In the genomic region with DNA sequence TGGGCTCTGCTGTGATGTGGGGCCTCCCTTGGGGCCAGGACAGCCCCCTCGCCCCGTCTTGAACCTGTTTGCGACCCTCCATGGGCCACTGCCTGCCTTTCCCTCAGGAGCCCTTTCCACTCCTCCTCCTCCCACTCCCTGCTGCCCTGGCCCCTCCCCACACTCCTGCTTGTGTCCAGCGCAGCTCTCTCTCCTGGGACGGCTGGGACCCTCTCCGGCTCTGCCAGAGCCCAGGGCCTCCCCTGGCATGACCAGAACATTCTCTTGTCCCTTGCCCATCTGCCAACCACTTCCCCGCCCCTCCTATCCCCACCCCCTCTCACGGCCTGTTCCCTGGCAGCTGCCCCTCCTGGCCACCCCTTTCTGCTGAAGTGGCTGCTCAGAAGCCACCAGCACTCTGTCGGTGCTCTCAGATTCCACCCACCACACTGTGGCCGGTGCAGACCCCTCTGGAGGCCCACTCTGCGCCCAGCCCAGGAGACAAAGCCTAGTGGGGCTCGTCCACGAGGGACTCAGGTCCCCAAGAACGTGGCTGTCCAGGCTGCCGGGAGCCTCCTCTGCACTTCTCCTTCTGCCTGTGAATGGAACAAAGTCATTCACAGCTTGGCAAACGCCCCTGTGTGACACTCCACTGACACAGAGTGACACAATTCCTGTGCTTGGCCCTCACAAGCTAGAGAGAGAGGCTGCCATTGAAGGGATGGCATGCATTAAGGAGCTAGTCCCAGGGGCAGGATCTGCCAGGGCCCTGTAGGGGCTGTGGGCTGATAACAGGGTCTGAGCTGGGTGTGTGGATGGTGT, we compare ENCODE assay signal across 18 cellular contexts. TPM values are rescaled to one million over a fixed set of nuclear protein-coding genes. Genes with fewer than 3 reads are reported as not detected.
DNase-seq lines count a peak whose midpoint lies in the region; ATAC-seq, FAIRE-seq and TF ChIP-seq lines count a peak whose summit lies in the region.
"Had no signal": no experiment of that assay in that cellular context is flagged by ENCODE, and none has a peak within 500 bp of the region (broad histone marks: within the 10 kb centered on the region; RNA-seq: fewer than 3 reads in every experiment).

No MANE protein-coding gene starts in this region.

- peak; percentile 1 for DNase-seq in GM23338 (ENCODE audit: low spot score)
- peak; percentile 43 for DNase-seq in NCI-H524 treated with DMSO at 0.1 percent for 48 hours (lab: John Stamatoyannopoulos, UW)
- DNase-seq in right atrium auricular region (ENCODE audit: low spot score), result no peak
- no peak for DNase-seq in neural progenitor cell (ENCODE audit: low spot score)
- no peak for DNase-seq in effector memory CD8-positive, alpha-beta T cell
- DNase-seq in small intestine, result no peak
- DNase-seq: activated CD4-positive, alpha-beta T cell treated with anti-CD3 and anti-CD28 coated beads for 48 hours; C1 segment of cervical spinal cord; DMS53; Karpas-422; NCI-H1436; NCI-H2227 treated with DMSO at 0.1 percent for 48 hours; SHP77 treated with DMSO at 0.1 percent for 48 hours had no signal

- H3K36me3 Mint-ChIP-seq in GM23338 (ENCODE audit: low read depth), result no peaks in the 10 kb centered on the region; the same call in 2 of the 3 replicates
- no peaks in the 10 kb centered on the region for H3K36me3 Mint-ChIP-seq in neural progenitor cell
- no peaks in the 10 kb centered on the region for H3K36me3 Mint-ChIP-seq in effector memory CD8-positive, alpha-beta T cell (ENCODE audit: insufficient read depth)

- H3K9ac ChIP-seq in neural progenitor cell, result no peak overlapping the region

- no peak for FAIRE-seq in small intestine (lab: Jason Lieb, UNC)
- FAIRE-seq: islet of Langerhans had no signal

- no peak overlapping the region for H2AFZ ChIP-seq in GM23338
- H2AFZ ChIP-seq in neural progenitor cell (replicated peaks), result no peak overlapping the region

- H3K27me3 ChIP-seq in GM23338 (ENCODE audit: insufficient read depth), result peaks cover 8% of the 10 kb centered on the region; the same call in 1 of the 2 replicates
- H3K27me3 ChIP-seq in right atrium auricular region, result no peaks in the 10 kb centered on the region
- peaks cover 20% of the 10 kb centered on the region for H3K27me3 ChIP-seq in neural progenitor cell
- H3K27me3 ChIP-seq in small intestine (ENCODE audit: control insufficient read depth in 2 of 2, insufficient read depth in 2 of 2, low read length in 2 of 2), result no peaks in the 10 kb centered on the region

- H3K27ac ChIP-seq in GM23338 (ENCODE audit: low read depth), result no peak overlapping the region
- peak overlapping the region; percentile 88 to 91 for H3K27ac ChIP-seq in right atrium auricular region
- H3K27ac ChIP-seq in neural progenitor cell, result no peak overlapping the region
- no peak overlapping the region for H3K27ac ChIP-seq in small intestine (ENCODE audit: low read depth in 1 of 2, low read length in 1 of 2)
- H3K27ac ChIP-seq: epithelial cell of prostate had no signal

- H3K9me3 ChIP-seq in right atrium auricular region, result no peaks in the 10 kb centered on the region
- no peaks in the 10 kb centered on the region for H3K9me3 ChIP-seq in neural progenitor cell (ENCODE audit: low read depth)
- H3K9me3 ChIP-seq in small intestine (ENCODE audit: control insufficient read depth, low read depth), result no peaks in the 10 kb centered on the region

- H3K4me1 ChIP-seq in GM23338 (ENCODE audit: insufficient read depth) (0 out of 2 replicates have a peak, but pooled peaks cover 3% of the 10 kb centered on the region), right atrium auricular region (peaks cover 0 to 63% of the 10 kb centered on the region in 2 donors), neural progenitor cell (no peaks in the 10 kb centered on the region), small intestine (ENCODE audit: control insufficient read depth in 2 of 2, insufficient read depth in 1 of 2, low read depth in 1 of 2, low read length in 1 of 2) (peaks cover 2 to 19% of the 10 kb centered on the region in 2 donors)

- H3K4me3 ChIP-seq in GM23338, result no peak overlapping the region
- H3K4me3 ChIP-seq in right atrium auricular region, result peak overlapping the region; percentile 50 to 54
- no peak overlapping the region for H3K4me3 ChIP-seq in neural progenitor cell
- H3K4me3 ChIP-seq in small intestine (ENCODE audit: low read depth in 1 of 2, low read length in 2 of 2), result no peak overlapping the region

- H3K79me2 ChIP-seq in GM23338 (replicated peaks; ENCODE audit: insufficient read depth) (no peaks in the 10 kb centered on the region), neural progenitor cell (ENCODE audit: low read depth) (no peaks in the 10 kb centered on the region)

- H3K9me3 Mint-ChIP-seq in GM23338 (peaks cover 2% of the 10 kb centered on the region; the same call in 1 of the 3 replicates), neural progenitor cell (no peaks in the 10 kb centered on the region)
- no peaks in the 10 kb centered on the region for H3K9me3 Mint-ChIP-seq in effector memory CD8-positive, alpha-beta T cell

- H3K4me3 Mint-ChIP-seq in GM23338 (no peak overlapping the region; the same call in 2 of the 3 replicates), neural progenitor cell (no peak overlapping the region)
- H3K4me3 Mint-ChIP-seq in effector memory CD8-positive, alpha-beta T cell, result peak overlapping the region in 1 of 2 donors; percentile 57

- WGBS in small intestine, 3 donors, result 47 to 66% (median 54%) methylated on average over 16 of the region's 16 CpGs

- H3K4me1 Mint-ChIP-seq in GM23338 (peaks cover 5% of the 10 kb centered on the region; the same call in 2 of the 3 replicates), neural progenitor cell (no peaks in the 10 kb centered on the region)
- H3K4me1 Mint-ChIP-seq in effector memory CD8-positive, alpha-beta T cell (ENCODE audit: low read depth in 2 of 2), result peaks cover 0 to 4% of the 10 kb centered on the region in 2 donors

- H3K27me3 Mint-ChIP-seq in GM23338 (ENCODE audit: insufficient read depth, low read depth, poor library complexity) (peaks cover 24% of the 10 kb centered on the region), neural progenitor cell (ENCODE audit: insufficient read depth, low read depth) (peaks cover 5% of the 10 kb centered on the region)
- no peaks in the 10 kb centered on the region for H3K27me3 Mint-ChIP-seq in effector memory CD8-positive, alpha-beta T cell

- H3K27ac Mint-ChIP-seq in GM23338 (no peak overlapping the region), neural progenitor cell (peak overlapping the region; percentile 85)
- H3K27ac Mint-ChIP-seq in effector memory CD8-positive, alpha-beta T cell, result no peak overlapping the region

- no peaks in the 10 kb centered on the region for H3K36me3 ChIP-seq in GM23338 (ENCODE audit: insufficient read depth)
- no peaks in the 10 kb centered on the region for H3K36me3 ChIP-seq in right atrium auricular region
- no peaks in the 10 kb centered on the region for H3K36me3 ChIP-seq in neural progenitor cell
- no peaks in the 10 kb centered on the region for H3K36me3 ChIP-seq in small intestine (ENCODE audit: control insufficient read depth in 2 of 2, insufficient read depth in 2 of 2, low read length in 2 of 2)

- H3F3A ChIP-seq in GM23338 (replicated peaks; ENCODE audit: low read depth) (no peaks in the 10 kb centered on the region), neural progenitor cell (ENCODE audit: low read depth) (no peaks in the 10 kb centered on the region)

- H3K9me2 ChIP-seq in GM23338 (ENCODE audit: insufficient read depth), result no peaks in the 10 kb centered on the region

- H4K20me1 ChIP-seq in GM23338 (replicated peaks; ENCODE audit: insufficient read depth), result no peaks in the 10 kb centered on the region
- H4K20me1 ChIP-seq in neural progenitor cell (ENCODE audit: low read depth), result no peaks in the 10 kb centered on the region

- ATAC-seq in GM23338 (no peak; the same call in 2 of the 3 replicates), GM21619 (IDR thresholded peaks at IDR 0.05; ENCODE audit: unreplicated experiment) (no peak)
- no peak for ATAC-seq in effector memory CD8-positive, alpha-beta T cell (replicated peaks)

- no peak for TF ChIP-seq CTCF in GM23338 (conservative IDR thresholded peaks at IDR 0.05; ENCODE audit: low read depth in 2 of 2)
- TF ChIP-seq CTCF in right atrium auricular region (IDR thresholded peaks at IDR 0.05), result no peak
- no peak for TF ChIP-seq CTCF in neural progenitor cell (IDR thresholded peaks at IDR 0.05)

- H3K4me2 ChIP-seq in GM23338, result no peak overlapping the region
- no peak overlapping the region for H3K4me2 ChIP-seq in neural progenitor cell

TF ChIP-seq in GM23338, 12 proteins besides CTCF, POLR2A, EP300 and RAD21:
- no peak for TF ChIP-seq ZNF331 (CRISPR knock-in tag; IDR thresholded peaks at IDR 0.05; ENCODE audit: low read depth)

RNA-seq across cellular contexts. Expression of a gene that starts 1.4 kb away (rescaled TPM):
- 1.4 and 6.2 TPM in 2 replicates for total RNA-seq in GM23338 (2014; rRNA removed; shearing (Covaris generic))
- polyA plus RNA-seq in GM23338 (2016; fragmentation: Nextera tagmentation; extraction: Ambion mirVana) (0.61 and 1.1 TPM in 2 replicates), small intestine (1 to 10 TPM in 2 of 3 donors, under 1 TPM in 1; 0.43 to 2.7 (median 1.9) TPM)
- total RNA-seq in right atrium auricular region (100 to 1,000 TPM in 1 of 2 donors, 10 to 100 TPM in 1; 78.5 to 161 TPM), neural progenitor cell (ENCODE audit: low replicate concordance) (0.87 and 1.2 TPM in 2 replicates)
- total RNA-seq: glomerular endothelial cell; T-helper 2 cell treated with Interferon-gamma antibody and Interleukin-4, amounts not matched to agents 100 ng/mL and 5 ng/mL, for 36 hours had no signal

RNA-seq across cellular contexts. Expression of a gene that starts 51.5 kb away (rescaled TPM):
- 82.9 and 103 TPM in 2 replicates for total RNA-seq in GM23338 (2014; rRNA removed; shearing (Covaris generic))
- polyA plus RNA-seq in GM23338 (2016; fragmentation: Nextera tagmentation; extraction: Ambion mirVana), result 5.6 and 6.4 TPM in 2 replicates
- total RNA-seq in right atrium auricular region, result 10 to 100 TPM in 1 of 2 donors, 1 to 10 TPM in 1; 5.6 to 14.1 TPM
- 6.1 and 40.2 TPM in 2 replicates for total RNA-seq in neural progenitor cell (ENCODE audit: low replicate concordance)
- 1 to 10 TPM in 1 of 3 donors, under 1 TPM in 1, not detected in 1; 0.27 to 4.8 TPM for polyA plus RNA-seq in small intestine

Comparison
In these comparisons a context has a peak if more than half of its experiments do, and no peak if none do; other contexts are left out.
1. DNase-seq: peak in GM23338 (single experiment) and NCI-H524 treated with DMSO at 0.1 percent for 48 hours (single experiment); none in right atrium auricular region (single experiment), neural progenitor cell (single experiment), effector memory CD8-positive, alpha-beta T cell (0 of 3) and small intestine (single experiment).
2. H3K27ac ChIP-seq: peak in right atrium auricular region (2 of 2); none in GM23338 (single experiment), neural progenitor cell (single experiment) and small intestine (0 of 2).
3. H3K4me3 ChIP-seq: peak in right atrium auricular region (2 of 2); none in GM23338 (single experiment), neural progenitor cell (single experiment) and small intestine (0 of 2).
4. RNA of a gene that starts 1.4 kb away (total RNA-seq): 78.5 to 161 TPM in right atrium auricular region; 1.4 to 6.2 TPM in GM23338 and 0.87 to 1.2 TPM in neural progenitor cell; every median in the first group is over 10 times any median in the second.